8 cellular contexts compared by ENCODE assay signal in the genomic region with DNA sequence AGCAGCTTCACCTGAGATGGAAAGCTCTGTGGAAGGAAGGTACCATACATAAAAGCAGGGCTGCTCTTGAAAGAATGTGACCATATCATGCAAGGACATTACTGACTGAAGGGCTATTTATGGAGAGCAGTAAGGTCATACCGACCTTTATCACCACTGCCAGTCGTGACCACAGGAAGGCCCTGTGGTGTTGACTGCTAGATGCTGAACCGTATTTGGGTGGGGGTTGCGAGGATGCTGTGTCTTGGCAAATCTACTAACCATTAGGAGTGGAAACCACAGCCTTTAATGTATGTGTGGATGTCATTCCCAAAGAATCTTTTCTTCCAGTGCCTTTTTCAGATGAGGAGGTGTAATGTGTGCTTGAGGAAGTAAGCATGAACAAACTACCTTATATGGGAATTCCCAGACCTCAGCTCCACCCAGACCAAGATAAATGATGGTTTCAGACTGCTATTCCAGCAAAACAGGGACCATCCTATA.
DNase-seq lines count a peak whose midpoint lies in the region; ATAC-seq, FAIRE-seq and TF ChIP-seq lines count a peak whose summit lies in the region.

No MANE protein-coding gene starts in this region.

- H3K9me3 ChIP-seq in GM23248 (ENCODE audit: low read depth), result no peaks in the 10 kb centered on the region
- H3K9me3 ChIP-seq in GM12878 (replicated peaks; ENCODE audit: control insufficient read depth, insufficient read depth, low read length), result no peaks in the 10 kb centered on the region

- CTCF ChIA-PET in Calu3 (lab: Charles Lee), result interaction anchor here (0.6 to 3.5 kb wide), 6 partner anchors 10 to 232 kb away, joined by 3 to 18 read pairs (median 6); no protein-coding TSS in a partner anchor
- CTCF ChIA-PET in GM12878 (lab: Yijun Ruan, JAX), result interaction anchor here (0.7 to 7.2 kb wide), 10 partner anchors 8 to 243 kb away, joined by 3 to 75 read pairs (median 6); no protein-coding TSS in a partner anchor

- SMC1A ChIA-PET in GM12878 (lab: Charles Lee; ENCODE audit: uncharacterized antibody, unreplicated experiment), result interaction anchor here (0.9 to 5.4 kb wide), 15 partner anchors 10 to 42 kb away, joined by 3 to 55 read pairs (median 9); no protein-coding TSS in a partner anchor

- TF ChIP-seq CTCF in Calu3 (IDR thresholded peaks at IDR 0.05; ENCODE audit: unreplicated experiment) (no peak), GM12878 (IDR thresholded peaks at IDR 0.05 in 2 of 3, conservative IDR thresholded peaks at IDR 0.05 in 1 of 3; ENCODE audit: control insufficient read depth in 2 of 3, extremely low read depth in 1 of 3, insufficient read depth in 1 of 3, low read depth in 3 of 3, low read length in 3 of 3) (no peak), D721Med (IDR thresholded peaks at IDR 0.05; ENCODE audit: insufficient read depth, missing control alignments) (no peak)

- peak overlapping the region; percentile 54 for H3K9ac ChIP-seq in GM23248
- H3K9ac ChIP-seq in GM12878 (ENCODE audit: control insufficient read depth, insufficient read depth, low read length), result no peak overlapping the region

- H2AFZ ChIP-seq in GM23248 (0 out of 2 replicates have a peak overlapping the region, but pooled peaks have one; percentile 5), GM12878 (ENCODE audit: control insufficient read depth, low read depth, low read length) (no peak overlapping the region)

- peaks cover 45% of the 10 kb centered on the region for H3F3A ChIP-seq in GM23248 (ENCODE audit: insufficient read depth)

- in situ Hi-C loops in GM23248 (cut with MboI), result no loop called here
- in situ Hi-C loops in GM12878 (cut with MboI), result loop anchor here (5.0 to 25.0 kb wide), 2 partner anchors 42 to 383 kb away; no protein-coding TSS in a partner anchor

- peak overlapping the region; percentile 68 for H3K4me3 Mint-ChIP-seq in Calu3 (ENCODE audit: low read depth, unreplicated experiment)

- POLR2A ChIA-PET in GM12878 (lab: Charles Lee), result interaction anchor here (0.7 to 2.3 kb wide), 6 partner anchors 9 to 42 kb away, joined by 3 to 10 read pairs (median 8); no protein-coding TSS in a partner anchor

- peaks cover 11% of the 10 kb centered on the region for H3K36me3 Mint-ChIP-seq in Calu3 (ENCODE audit: insufficient read depth, unreplicated experiment)

- H3K27ac Mint-ChIP-seq in Calu3 (ENCODE audit: unreplicated experiment), result peak overlapping the region; percentile 92

- H3K4me2 ChIP-seq in GM23248 (ENCODE audit: unreplicated experiment), result peak overlapping the region; percentile 73
- H3K4me2 ChIP-seq in GM12878 (ENCODE audit: control insufficient read depth, insufficient read depth), result peak overlapping the region; percentile 78

- no peak for TF ChIP-seq POLR2A in GM12878 (IDR thresholded peaks at IDR 0.05; ENCODE audit: low read depth, low read length)

- H3K4me1 Mint-ChIP-seq in Calu3 (ENCODE audit: low read depth, unreplicated experiment), result peaks cover 65% of the 10 kb centered on the region

- RAD21 ChIA-PET in GM12878 (lab: Charles Lee; ENCODE audit: unreplicated experiment), result interaction anchor here (0.6 to 3.7 kb wide), 15 partner anchors 9 to 182 kb away, joined by 3 to 38 read pairs (median 5); no protein-coding TSS in a partner anchor

- H3K9me3 Mint-ChIP-seq in Calu3 (ENCODE audit: low read depth, unreplicated experiment), result peaks cover 3% of the 10 kb centered on the region

- TF ChIP-seq RAD21 in GM12878 (IDR thresholded peaks at IDR 0.05; ENCODE audit: insufficient read depth, low read depth, low read length), result no peak

- H3K27ac ChIP-seq in GM23248, result peak overlapping the region; percentile 92
- H3K27ac ChIP-seq in GM12878 (ENCODE audit: control insufficient read depth, insufficient read depth), result no peak overlapping the region; the same call in 1 of the 2 replicates

- FAIRE-seq in GM12878 (lab: Jason Lieb, UNC) (no peak), D721Med (lab: Jason Lieb, UNC) (no peak)

- H3K4me1 ChIP-seq in GM23248 (ENCODE audit: insufficient read depth) (peaks cover 36% of the 10 kb centered on the region), GM12878 (ENCODE audit: control insufficient read depth, insufficient read depth, low read length) (peaks cover 34% of the 10 kb centered on the region)

- H4K20me1 ChIP-seq in GM23248 (ENCODE audit: insufficient read depth) (no peaks in the 10 kb centered on the region), GM12878 (ENCODE audit: control insufficient read depth, insufficient read depth) (peaks cover 3% of the 10 kb centered on the region; the same call in 1 of the 2 replicates)

- H3K27me3 ChIP-seq in GM23248 (replicated peaks; ENCODE audit: insufficient read depth) (no peaks in the 10 kb centered on the region), GM12878 (replicated peaks in 1 of 2; ENCODE audit: control insufficient read depth in 2 of 2, insufficient read depth in 2 of 2, low read length in 1 of 2) (no peaks in the 10 kb centered on the region)

- ATAC-seq in GM12878, result peak; percentile 88

- H3K27me3 Mint-ChIP-seq in Calu3 (ENCODE audit: unreplicated experiment), result no peaks in the 10 kb centered on the region

- intact Hi-C loops in Calu3 (cut with micrococcal nuclease; ENCODE audit: unreplicated experiment) (loop anchor here (1.0 kb wide), 1 partner anchor 41 kb away; no protein-coding TSS in a partner anchor), GM12878 (cut with micrococcal nuclease; ENCODE audit: unreplicated experiment) (loop anchor here (1.0 kb wide), 2 partner anchors 17 to 41 kb away; no protein-coding TSS in a partner anchor)

- H3K9me2 ChIP-seq in GM23248 (ENCODE audit: insufficient read depth), result no peaks in the 10 kb centered on the region

- BruUV-seq in Calu3 (replicated peaks; lab: Mats Ljungman, UMichigan) (no TSS peak), GM12878 (replicated peaks; lab: Mats Ljungman, UMichigan) (no TSS peak)

- DNase-seq in Calu3, result peak; percentile 60
- peak; percentile 74 for DNase-seq in GM23248
- DNase-seq in LHCN-M2 (ENCODE audit: low read depth), result peak; percentile 91
- no peak for DNase-seq in GM12878 (ENCODE audit: low read depth, low spot score)
- DNase-seq in lung microvascular endothelial cell (ENCODE audit: low read depth in 2 of 2), result peak; percentile 82 to 90
- DNase-seq in D721Med (ENCODE audit: insufficient read length, low spot score), result no peak
- no peak for DNase-seq in NCI-H526 (lab: John Stamatoyannopoulos, UW)
- no peak for DNase-seq in cerebellar cortex (ENCODE audit: low spot score)

- WGBS in GM23248 (ENCODE audit: low coverage in 1 of 2, low lambda C conversion rate in 2 of 2, missing lambda C conversion rate in 2 of 2), 2 experiments, result 1 to 2% methylated on average over 4 of the region's 4 CpGs
- WGBS in GM12878 (ENCODE audit: insufficient coverage, insufficient replicate concordance, low lambda C conversion rate, missing lambda C conversion rate), result 9% methylated on average over 4 of the region's 4 CpGs

- peak in 1 of 2 experiments; percentile 76; a peak in 1 of 4 replicates for TF ChIP-seq EP300 in GM12878 (IDR thresholded peaks at IDR 0.05; ENCODE audit: borderline replicate concordance in 1 of 2, control insufficient read depth in 1 of 2, low read depth in 2 of 2, low read length in 2 of 2)

- H3K79me2 ChIP-seq in GM23248 (ENCODE audit: insufficient read depth) (peaks cover 55% of the 10 kb centered on the region), GM12878 (ENCODE audit: control insufficient read depth, insufficient read depth, low read length) (peaks cover 2% of the 10 kb centered on the region)

- H3K4me3 ChIP-seq in GM23248 (peak overlapping the region; percentile 48), GM12878 (peak overlapping the region; percentile 33; the same call in 1 of the 2 replicates)

- no peaks in the 10 kb centered on the region for H3K36me3 ChIP-seq in GM23248 (ENCODE audit: low read depth)
- H3K36me3 ChIP-seq in GM12878 (ENCODE audit: control insufficient read depth in 2 of 2, insufficient read depth in 2 of 2, low read length in 1 of 2), result no peaks in the 10 kb centered on the region

TF ChIP-seq in GM12878, 131 proteins besides CTCF, POLR2A, EP300 and RAD21 (continues in another document):
- TF ChIP-seq POU2F2 (IDR thresholded peaks at IDR 0.05; ENCODE audit: borderline replicate concordance, low read depth, low read length), result peak; percentile 59; the same call in 1 of the 3 replicates
- TF ChIP-seq, protein P1, sequence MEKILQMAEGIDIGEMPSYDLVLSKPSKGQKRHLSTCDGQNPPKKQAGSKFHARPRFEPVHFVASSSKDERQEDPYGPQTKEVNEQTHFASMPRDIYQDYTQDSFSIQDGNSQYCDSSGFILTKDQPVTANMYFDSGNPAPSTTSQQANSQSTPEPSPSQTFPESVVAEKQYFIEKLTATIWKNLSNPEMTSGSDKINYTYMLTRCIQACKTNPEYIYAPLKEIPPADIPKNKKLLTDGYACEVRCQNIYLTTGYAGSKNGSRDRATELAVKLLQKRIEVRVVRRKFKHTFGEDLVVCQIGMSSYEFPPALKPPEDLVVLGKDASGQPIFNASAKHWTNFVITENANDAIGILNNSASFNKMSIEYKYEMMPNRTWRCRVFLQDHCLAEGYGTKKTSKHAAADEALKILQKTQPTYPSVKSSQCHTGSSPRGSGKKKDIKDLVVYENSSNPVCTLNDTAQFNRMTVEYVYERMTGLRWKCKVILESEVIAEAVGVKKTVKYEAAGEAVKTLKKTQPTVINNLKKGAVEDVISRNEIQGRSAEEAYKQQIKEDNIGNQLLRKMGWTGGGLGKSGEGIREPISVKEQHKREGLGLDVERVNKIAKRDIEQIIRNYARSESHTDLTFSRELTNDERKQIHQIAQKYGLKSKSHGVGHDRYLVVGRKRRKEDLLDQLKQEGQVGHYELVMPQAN (conservative IDR thresholded peaks at IDR 0.05), result no peak
- TF ChIP-seq CBFB (IDR thresholded peaks at IDR 0.05; ENCODE audit: low read depth), result peak; percentile 78; the same call in 1 of the 2 replicates
- no peak for TF ChIP-seq NR2C1 (IDR thresholded peaks at IDR 0.05)
- TF ChIP-seq ZNF207 (IDR thresholded peaks at IDR 0.05; ENCODE audit: borderline replicate concordance), result no peak
- no peak for TF ChIP-seq KDM1A (IDR thresholded peaks at IDR 0.05; ENCODE audit: borderline replicate concordance)
- TF ChIP-seq, protein P2, sequence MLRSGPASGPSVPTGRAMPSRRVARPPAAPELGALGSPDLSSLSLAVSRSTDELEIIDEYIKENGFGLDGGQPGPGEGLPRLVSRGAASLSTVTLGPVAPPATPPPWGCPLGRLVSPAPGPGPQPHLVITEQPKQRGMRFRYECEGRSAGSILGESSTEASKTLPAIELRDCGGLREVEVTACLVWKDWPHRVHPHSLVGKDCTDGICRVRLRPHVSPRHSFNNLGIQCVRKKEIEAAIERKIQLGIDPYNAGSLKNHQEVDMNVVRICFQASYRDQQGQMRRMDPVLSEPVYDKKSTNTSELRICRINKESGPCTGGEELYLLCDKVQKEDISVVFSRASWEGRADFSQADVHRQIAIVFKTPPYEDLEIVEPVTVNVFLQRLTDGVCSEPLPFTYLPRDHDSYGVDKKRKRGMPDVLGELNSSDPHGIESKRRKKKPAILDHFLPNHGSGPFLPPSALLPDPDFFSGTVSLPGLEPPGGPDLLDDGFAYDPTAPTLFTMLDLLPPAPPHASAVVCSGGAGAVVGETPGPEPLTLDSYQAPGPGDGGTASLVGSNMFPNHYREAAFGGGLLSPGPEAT (IDR thresholded peaks at IDR 0.05; ENCODE audit: low read depth), result peak; percentile 61; the same call in 1 of the 2 replicates

Comparison
In these comparisons a context has a peak if more than half of its experiments do, and no peak if none do; other contexts are left out.
1. DNase-seq: peak in Calu3 (single experiment), GM23248 (single experiment), LHCN-M2 (single experiment) and lung microvascular endothelial cell (2 of 2); none in GM12878 (single experiment), D721Med (single experiment), NCI-H526 (0 of 2) and cerebellar cortex (single experiment).